In the genomic region with DNA sequence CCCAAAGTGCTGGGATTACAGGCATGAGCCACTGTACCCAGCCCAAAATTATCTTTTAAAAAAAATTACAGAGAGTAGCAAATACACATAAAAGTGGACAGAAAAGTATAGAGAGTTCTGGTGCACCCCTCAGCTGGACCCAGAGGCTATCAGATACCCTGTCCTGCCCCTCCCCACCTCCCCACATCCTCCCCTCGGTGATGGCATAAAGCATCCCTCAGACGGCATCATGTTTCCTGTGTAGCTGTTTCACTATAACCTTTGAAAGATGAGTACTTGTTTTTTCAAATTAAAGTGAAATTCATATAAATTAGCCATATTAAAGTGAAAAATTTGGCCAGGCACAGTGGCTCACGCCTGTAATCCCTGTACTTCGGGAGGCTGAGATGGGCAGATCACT, we compare ENCODE assay signal across 21 cellular contexts. TPM values are rescaled to one million over a fixed set of nuclear protein-coding genes. Genes with fewer than 3 reads are reported as not detected.
DNase-seq lines count a peak whose midpoint lies in the region; ATAC-seq and TF ChIP-seq lines count a peak whose summit lies in the region.
"Had no signal": no experiment of that assay in that cellular context is flagged by ENCODE, and none has a peak within 500 bp of the region (broad histone marks: within the 10 kb centered on the region; RNA-seq: fewer than 3 reads in every experiment).

No MANE protein-coding gene starts in this region.

- DNase-seq in activated CD4-positive, alpha-beta T cell treated with anti-CD3 and anti-CD28 coated beads for 36 hours, result no peak
- no peak for DNase-seq in activated CD4-positive, alpha-beta T cell treated with anti-CD3 and anti-CD28 coated beads, Interleukin-2, amount 50 U/mL, for 48 hours
- DNase-seq in CD4-positive, alpha-beta memory T cell, result peak; percentile 48 to 66 (median 59)
- peak; percentile 66 for DNase-seq in activated CD4-positive, alpha-beta memory T cell treated with anti-CD3 and anti-CD28 coated beads, Interleukin-2, amount 10 ng/mL, durations not matched to agents 7 days and 5 days
- DNase-seq in endothelial cell (ENCODE audit: low spot score), result no peak
- no peak for DNase-seq in DMS79 (lab: John Stamatoyannopoulos, UW)
- no peak for DNase-seq in NCI-H1930 (lab: John Stamatoyannopoulos, UW)
- DNase-seq: NCI-H1092 treated with DMSO at 0.1 percent for 48 hours; NCI-H2081 treated with DMSO at 0.1 percent for 48 hours; stimulated activated CD4-positive, alpha-beta T cell treated with anti-CD3 and anti-CD28 coated beads, Interleukin-4, amount 100 ng/mL, for 24 hours had no signal

- peaks cover 3% of the 10 kb centered on the region for H3K4me1 Mint-ChIP-seq in activated CD4-positive, alpha-beta T cell treated with anti-CD3 and anti-CD28 coated beads for 36 hours
- peaks cover 19 to 42% (median 29%) of the 10 kb centered on the region in 4 donors for H3K4me1 Mint-ChIP-seq in CD4-positive, alpha-beta memory T cell
- peaks cover 41% of the 10 kb centered on the region for H3K4me1 Mint-ChIP-seq in activated CD4-positive, alpha-beta memory T cell treated with anti-CD3 and anti-CD28 coated beads, Interleukin-2, amount 10 ng/mL, durations not matched to agents 7 days and 5 days
- peaks cover 39% of the 10 kb centered on the region for H3K4me1 Mint-ChIP-seq in endothelial cell (ENCODE audit: unreplicated experiment)

- no peaks in the 10 kb centered on the region for H3K36me3 Mint-ChIP-seq in activated CD4-positive, alpha-beta T cell treated with anti-CD3 and anti-CD28 coated beads for 36 hours (ENCODE audit: low read depth)
- H3K36me3 Mint-ChIP-seq in CD4-positive, alpha-beta memory T cell, result no peaks in the 10 kb centered on the region
- no peaks in the 10 kb centered on the region for H3K36me3 Mint-ChIP-seq in activated CD4-positive, alpha-beta memory T cell treated with anti-CD3 and anti-CD28 coated beads, Interleukin-2, amount 10 ng/mL, durations not matched to agents 7 days and 5 days (ENCODE audit: low read depth)
- peaks cover 4% of the 10 kb centered on the region for H3K36me3 Mint-ChIP-seq in endothelial cell (ENCODE audit: low read depth, unreplicated experiment)

- no peaks in the 10 kb centered on the region for H3K9me3 ChIP-seq in CD4-positive, alpha-beta memory T cell (ENCODE audit: control insufficient read depth in 1 of 2, low read length in 2 of 2)

- no peak overlapping the region for H3K27ac Mint-ChIP-seq in activated CD4-positive, alpha-beta T cell treated with anti-CD3 and anti-CD28 coated beads for 36 hours
- H3K27ac Mint-ChIP-seq in CD4-positive, alpha-beta memory T cell, result peak overlapping the region; percentile 73 to 93 (median 85)
- peak overlapping the region; percentile 72 for H3K27ac Mint-ChIP-seq in activated CD4-positive, alpha-beta memory T cell treated with anti-CD3 and anti-CD28 coated beads, Interleukin-2, amount 10 ng/mL, durations not matched to agents 7 days and 5 days
- H3K27ac Mint-ChIP-seq in endothelial cell (ENCODE audit: unreplicated experiment), result peak overlapping the region; percentile 98

- peaks cover 41% of the 10 kb centered on the region for H3K4me1 ChIP-seq in CD4-positive, alpha-beta memory T cell (ENCODE audit: insufficient read depth, low read length)
- H3K4me1 ChIP-seq: parathyroid adenoma had no signal

- POLR2A ChIA-PET in activated CD4-positive, alpha-beta T cell treated with anti-CD3 and anti-CD28 coated beads for 36 hours (lab: Charles Lee), result no interaction called here
- POLR2A ChIA-PET in CD4-positive, alpha-beta memory T cell (lab: Charles Lee; ENCODE audit: partially characterized antibody), result interaction anchor here (1.3 kb wide), 1 partner anchor 71 kb away, joined by 3 read pairs; a partner anchor contains a TSS
- POLR2A ChIA-PET in activated CD4-positive, alpha-beta memory T cell treated with anti-CD3 and anti-CD28 coated beads, Interleukin-2, amount 10 ng/mL, durations not matched to agents 7 days and 5 days (lab: Charles Lee), result interaction anchor here (1.2 to 2.0 kb wide), 3 partner anchors 33 to 85 kb away, joined by 4 to 5 read pairs (median 4); a partner anchor contains a TSS

- H3K27me3 Mint-ChIP-seq in activated CD4-positive, alpha-beta T cell treated with anti-CD3 and anti-CD28 coated beads for 36 hours, result no peaks in the 10 kb centered on the region
- H3K27me3 Mint-ChIP-seq in CD4-positive, alpha-beta memory T cell, result no peaks in the 10 kb centered on the region
- no peaks in the 10 kb centered on the region for H3K27me3 Mint-ChIP-seq in activated CD4-positive, alpha-beta memory T cell treated with anti-CD3 and anti-CD28 coated beads, Interleukin-2, amount 10 ng/mL, durations not matched to agents 7 days and 5 days
- H3K27me3 Mint-ChIP-seq in endothelial cell (ENCODE audit: unreplicated experiment), result peaks cover 13% of the 10 kb centered on the region
- H3K27me3 Mint-ChIP-seq: stimulated activated naive CD8-positive, alpha-beta T cell treated with anti-CD3 and anti-CD28 coated beads, Interleukin-15, Interleukin-2, amounts not matched to agents 100 ng/mL and 50 ng/mL, for 24 hours had no signal

- H3K27ac ChIP-seq in CD4-positive, alpha-beta memory T cell (ENCODE audit: low read depth, low read length), result no peak overlapping the region
- H3K27ac ChIP-seq: 22Rv1, HL-60, parathyroid adenoma had no signal

- no peak overlapping the region for H3K4me3 Mint-ChIP-seq in activated CD4-positive, alpha-beta T cell treated with anti-CD3 and anti-CD28 coated beads for 36 hours
- peak overlapping the region in 3 of 8 donors; percentile 29 to 39 (median 36) for H3K4me3 Mint-ChIP-seq in CD4-positive, alpha-beta memory T cell
- no peak overlapping the region for H3K4me3 Mint-ChIP-seq in activated CD4-positive, alpha-beta memory T cell treated with anti-CD3 and anti-CD28 coated beads, Interleukin-2, amount 10 ng/mL, durations not matched to agents 7 days and 5 days
- H3K4me3 Mint-ChIP-seq in endothelial cell (ENCODE audit: unreplicated experiment), result no peak overlapping the region
- H3K4me3 Mint-ChIP-seq: nephron; stimulated activated naive CD8-positive, alpha-beta T cell treated with anti-CD3 and anti-CD28 coated beads, Interleukin-15, Interleukin-2, amounts not matched to agents 100 ng/mL and 50 ng/mL, for 24 hours had no signal

- no peaks in the 10 kb centered on the region for H3K36me3 ChIP-seq in CD4-positive, alpha-beta memory T cell (ENCODE audit: insufficient read depth, low read length)

- no peak overlapping the region for H3K4me3 ChIP-seq in CD4-positive, alpha-beta memory T cell (ENCODE audit: low read length in 2 of 2)

- CTCF ChIA-PET in activated CD4-positive, alpha-beta T cell treated with anti-CD3 and anti-CD28 coated beads for 36 hours (lab: Charles Lee), result no interaction called here
- CTCF ChIA-PET in CD4-positive, alpha-beta memory T cell (lab: Charles Lee; ENCODE audit: partially characterized antibody), result interaction anchor here (2.0 kb wide), 1 partner anchor 83 kb away, joined by 8 read pairs; no protein-coding TSS in a partner anchor
- CTCF ChIA-PET in activated CD4-positive, alpha-beta memory T cell treated with anti-CD3 and anti-CD28 coated beads, Interleukin-2, amount 10 ng/mL, durations not matched to agents 7 days and 5 days (lab: Charles Lee), result interaction anchor here (1.1 to 1.5 kb wide), 2 partner anchors 9 to 83 kb away, joined by 3 to 4 read pairs; no protein-coding TSS in a partner anchor

- ATAC-seq in activated CD4-positive, alpha-beta T cell treated with anti-CD3 and anti-CD28 coated beads for 36 hours, result peak; percentile 53
- ATAC-seq in HG03175 (IDR thresholded peaks at IDR 0.05; ENCODE audit: unreplicated experiment), result no peak
- ATAC-seq: left lobe of liver had no signal

- TF ChIP-seq CTCF in endothelial cell (IDR thresholded peaks at IDR 0.05; ENCODE audit: unreplicated experiment), result no peak

- intact Hi-C loops in activated CD4-positive, alpha-beta T cell treated with anti-CD3 and anti-CD28 coated beads for 36 hours (cut with DNase I, micrococcal nuclease), result no loop called here
- intact Hi-C loops in CD4-positive, alpha-beta memory T cell (cut with micrococcal nuclease), result no loop called here

- no peaks in the 10 kb centered on the region for H3K27me3 ChIP-seq in CD4-positive, alpha-beta memory T cell (ENCODE audit: insufficient read depth, low read length)

- no peaks in the 10 kb centered on the region for H3K9me3 Mint-ChIP-seq in activated CD4-positive, alpha-beta T cell treated with anti-CD3 and anti-CD28 coated beads for 36 hours (ENCODE audit: low read depth)
- no peaks in the 10 kb centered on the region for H3K9me3 Mint-ChIP-seq in CD4-positive, alpha-beta memory T cell
- no peaks in the 10 kb centered on the region for H3K9me3 Mint-ChIP-seq in activated CD4-positive, alpha-beta memory T cell treated with anti-CD3 and anti-CD28 coated beads, Interleukin-2, amount 10 ng/mL, durations not matched to agents 7 days and 5 days
- H3K9me3 Mint-ChIP-seq in endothelial cell (ENCODE audit: unreplicated experiment), result no peaks in the 10 kb centered on the region
- H3K9me3 Mint-ChIP-seq: nephron; stimulated activated naive CD8-positive, alpha-beta T cell treated with anti-CD3 and anti-CD28 coated beads, Interleukin-15, Interleukin-2, amounts not matched to agents 100 ng/mL and 50 ng/mL, for 24 hours had no signal

RNA-seq across cellular contexts. Expression of a gene that starts 20.1 kb away (rescaled TPM):
- total RNA-seq in activated CD4-positive, alpha-beta T cell treated with anti-CD3 and anti-CD28 coated beads for 36 hours, result 1 to 10 TPM; 2.2 to 2.7 TPM
- 10 to 100 TPM in 1 of 2 experiments, 1 to 10 TPM in 1; 9.2 to 10.1 TPM for total RNA-seq in CD4-positive, alpha-beta memory T cell
- 1 to 10 TPM; 5.2 to 6.6 TPM for polyA plus RNA-seq in CD4-positive, alpha-beta memory T cell
- 1 to 10 TPM; 3.6 to 4.1 TPM for total RNA-seq in activated CD4-positive, alpha-beta memory T cell treated with anti-CD3 and anti-CD28 coated beads, Interleukin-2, amount 10 ng/mL, durations not matched to agents 7 days and 5 days
- total RNA-seq in endothelial cell (ENCODE audit: unreplicated experiment), result 30.2 TPM

RNA-seq across cellular contexts. Expression of a gene that starts 21.0 kb away (rescaled TPM):
- total RNA-seq in activated CD4-positive, alpha-beta T cell treated with anti-CD3 and anti-CD28 coated beads for 36 hours, result 10 to 100 TPM; 53.1 to 55.5 TPM
- 10 to 100 TPM; 76.3 to 80.0 TPM for total RNA-seq in CD4-positive, alpha-beta memory T cell
- polyA plus RNA-seq in CD4-positive, alpha-beta memory T cell, result 10 to 100 TPM; 39.7 to 61.1 TPM
- total RNA-seq in activated CD4-positive, alpha-beta memory T cell treated with anti-CD3 and anti-CD28 coated beads, Interleukin-2, amount 10 ng/mL, durations not matched to agents 7 days and 5 days, result 10 to 100 TPM; 65.0 to 65.9 TPM
- total RNA-seq in endothelial cell (ENCODE audit: unreplicated experiment), result 184 TPM

RNA-seq across cellular contexts. Expression of a gene that starts 29.7 kb away (rescaled TPM):
- total RNA-seq in activated CD4-positive, alpha-beta T cell treated with anti-CD3 and anti-CD28 coated beads for 36 hours, result not detected
- not detected for total RNA-seq in CD4-positive, alpha-beta memory T cell
- polyA plus RNA-seq in CD4-positive, alpha-beta memory T cell, result not detected
- not detected for total RNA-seq in activated CD4-positive, alpha-beta memory T cell treated with anti-CD3 and anti-CD28 coated beads, Interleukin-2, amount 10 ng/mL, durations not matched to agents 7 days and 5 days
- not detected for total RNA-seq in endothelial cell (ENCODE audit: unreplicated experiment)
- total RNA-seq: activated CD8-positive, alpha-beta memory T cell treated with anti-CD3 and anti-CD28 coated beads for 36 hours; H1; left lobe of liver; NCI-H460 had no signal
- polyA plus RNA-seq: H1 had no signal

RNA-seq across cellular contexts. Expression of a gene that starts 41.9 kb away (rescaled TPM):
- not detected for total RNA-seq in activated CD4-positive, alpha-beta T cell treated with anti-CD3 and anti-CD28 coated beads for 36 hours
- total RNA-seq in CD4-positive, alpha-beta memory T cell, result not detected
- polyA plus RNA-seq in CD4-positive, alpha-beta memory T cell, result under 1 TPM in 1 of 2 donors, not detected in 1; 0.09 TPM
- total RNA-seq in activated CD4-positive, alpha-beta memory T cell treated with anti-CD3 and anti-CD28 coated beads, Interleukin-2, amount 10 ng/mL, durations not matched to agents 7 days and 5 days, result not detected
- total RNA-seq in endothelial cell (ENCODE audit: unreplicated experiment), result 1.4 TPM
- total RNA-seq: activated CD8-positive, alpha-beta memory T cell treated with anti-CD3 and anti-CD28 coated beads for 36 hours; mesenteric fat pad had no signal

Comparison
In these comparisons a context has a peak if more than half of its experiments do, and no peak if none do; other contexts are left out.
1. DNase-seq: peak in CD4-positive, alpha-beta memory T cell (5 of 5) and activated CD4-positive, alpha-beta memory T cell treated with anti-CD3 and anti-CD28 coated beads, Interleukin-2, amount 10 ng/mL, durations not matched to agents 7 days and 5 days (single experiment); none in activated CD4-positive, alpha-beta T cell treated with anti-CD3 and anti-CD28 coated beads for 36 hours (single experiment), activated CD4-positive, alpha-beta T cell treated with anti-CD3 and anti-CD28 coated beads, Interleukin-2, amount 50 U/mL, for 48 hours (0 of 2), endothelial cell (single experiment), DMS79 (single experiment) and NCI-H1930 (0 of 2).